Comparison of ENCODE assay signal across 1 cellular context in the genomic region with DNA sequence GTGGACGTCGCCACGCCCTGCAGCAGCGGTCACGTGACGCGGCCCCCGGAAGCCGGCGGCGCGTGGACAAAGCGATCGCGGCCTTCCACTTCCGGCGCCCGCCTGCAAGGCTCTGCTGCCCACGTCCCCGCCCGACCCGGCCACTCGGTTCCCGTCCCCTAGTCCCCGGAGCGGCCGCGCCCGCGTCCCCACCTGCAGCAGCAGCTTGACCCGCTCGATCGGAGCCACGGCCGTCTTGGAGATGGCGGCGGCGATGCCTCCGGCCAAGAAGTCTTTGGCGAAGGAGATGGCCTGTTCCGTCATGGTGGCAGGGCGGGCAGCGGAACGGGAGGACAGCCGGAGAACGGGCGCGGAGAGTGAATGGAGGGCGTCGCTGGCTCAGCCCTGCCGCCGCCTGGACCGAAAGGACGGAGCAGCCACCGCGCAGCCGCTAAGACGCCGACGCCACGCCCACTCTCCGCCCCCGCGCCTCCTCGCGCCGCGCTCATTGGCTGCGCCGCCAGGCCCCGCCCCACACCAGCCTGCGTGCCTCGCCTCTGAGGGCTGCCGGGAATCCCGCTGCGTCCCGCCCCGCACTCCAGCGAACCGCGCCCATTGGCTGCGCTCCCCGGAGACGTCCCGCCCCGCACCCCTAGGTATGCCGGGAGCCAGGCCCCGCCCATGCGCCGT.
TF ChIP-seq lines count a peak whose summit lies in the region.

A gene (minus strand): TSS at position 407 of the 669 bp plus-strand sequence. CDS start 104 bp downstream, at position 303.

TF ChIP-seq in GM12878, 131 proteins besides CTCF, POLR2A, EP300 and RAD21 (continued from another document):
- TF ChIP-seq, protein P1, sequence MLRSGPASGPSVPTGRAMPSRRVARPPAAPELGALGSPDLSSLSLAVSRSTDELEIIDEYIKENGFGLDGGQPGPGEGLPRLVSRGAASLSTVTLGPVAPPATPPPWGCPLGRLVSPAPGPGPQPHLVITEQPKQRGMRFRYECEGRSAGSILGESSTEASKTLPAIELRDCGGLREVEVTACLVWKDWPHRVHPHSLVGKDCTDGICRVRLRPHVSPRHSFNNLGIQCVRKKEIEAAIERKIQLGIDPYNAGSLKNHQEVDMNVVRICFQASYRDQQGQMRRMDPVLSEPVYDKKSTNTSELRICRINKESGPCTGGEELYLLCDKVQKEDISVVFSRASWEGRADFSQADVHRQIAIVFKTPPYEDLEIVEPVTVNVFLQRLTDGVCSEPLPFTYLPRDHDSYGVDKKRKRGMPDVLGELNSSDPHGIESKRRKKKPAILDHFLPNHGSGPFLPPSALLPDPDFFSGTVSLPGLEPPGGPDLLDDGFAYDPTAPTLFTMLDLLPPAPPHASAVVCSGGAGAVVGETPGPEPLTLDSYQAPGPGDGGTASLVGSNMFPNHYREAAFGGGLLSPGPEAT (IDR thresholded peaks at IDR 0.05; ENCODE audit: low read depth): no peak; the same call in 1 of the 2 replicates
- TF ChIP-seq, protein P2, sequence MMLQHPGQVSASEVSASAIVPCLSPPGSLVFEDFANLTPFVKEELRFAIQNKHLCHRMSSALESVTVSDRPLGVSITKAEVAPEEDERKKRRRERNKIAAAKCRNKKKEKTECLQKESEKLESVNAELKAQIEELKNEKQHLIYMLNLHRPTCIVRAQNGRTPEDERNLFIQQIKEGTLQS (IDR thresholded peaks at IDR 0.05; ENCODE audit: borderline replicate concordance, extremely low read depth, low read depth, low read length): peak; percentile 90
- TF ChIP-seq ETV6 (conservative IDR thresholded peaks at IDR 0.05 in 1 of 2, IDR thresholded peaks at IDR 0.05 in 1 of 2; ENCODE audit: borderline replicate concordance in 1 of 2, low read depth in 1 of 2) (0 out of 4 replicates have a peak, but pooled peaks of 1 of the 2 experiments have one; percentile 15), WRNIP1 (IDR thresholded peaks at IDR 0.05; ENCODE audit: borderline replicate concordance, low read depth, low read length) (no peak), ZNF384 (IDR thresholded peaks at IDR 0.05; ENCODE audit: borderline replicate concordance, low read depth, low read length) (no peak)
- TF ChIP-seq, protein P3, sequence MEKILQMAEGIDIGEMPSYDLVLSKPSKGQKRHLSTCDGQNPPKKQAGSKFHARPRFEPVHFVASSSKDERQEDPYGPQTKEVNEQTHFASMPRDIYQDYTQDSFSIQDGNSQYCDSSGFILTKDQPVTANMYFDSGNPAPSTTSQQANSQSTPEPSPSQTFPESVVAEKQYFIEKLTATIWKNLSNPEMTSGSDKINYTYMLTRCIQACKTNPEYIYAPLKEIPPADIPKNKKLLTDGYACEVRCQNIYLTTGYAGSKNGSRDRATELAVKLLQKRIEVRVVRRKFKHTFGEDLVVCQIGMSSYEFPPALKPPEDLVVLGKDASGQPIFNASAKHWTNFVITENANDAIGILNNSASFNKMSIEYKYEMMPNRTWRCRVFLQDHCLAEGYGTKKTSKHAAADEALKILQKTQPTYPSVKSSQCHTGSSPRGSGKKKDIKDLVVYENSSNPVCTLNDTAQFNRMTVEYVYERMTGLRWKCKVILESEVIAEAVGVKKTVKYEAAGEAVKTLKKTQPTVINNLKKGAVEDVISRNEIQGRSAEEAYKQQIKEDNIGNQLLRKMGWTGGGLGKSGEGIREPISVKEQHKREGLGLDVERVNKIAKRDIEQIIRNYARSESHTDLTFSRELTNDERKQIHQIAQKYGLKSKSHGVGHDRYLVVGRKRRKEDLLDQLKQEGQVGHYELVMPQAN (conservative IDR thresholded peaks at IDR 0.05): peak; percentile 99
- TF ChIP-seq, protein P4, sequence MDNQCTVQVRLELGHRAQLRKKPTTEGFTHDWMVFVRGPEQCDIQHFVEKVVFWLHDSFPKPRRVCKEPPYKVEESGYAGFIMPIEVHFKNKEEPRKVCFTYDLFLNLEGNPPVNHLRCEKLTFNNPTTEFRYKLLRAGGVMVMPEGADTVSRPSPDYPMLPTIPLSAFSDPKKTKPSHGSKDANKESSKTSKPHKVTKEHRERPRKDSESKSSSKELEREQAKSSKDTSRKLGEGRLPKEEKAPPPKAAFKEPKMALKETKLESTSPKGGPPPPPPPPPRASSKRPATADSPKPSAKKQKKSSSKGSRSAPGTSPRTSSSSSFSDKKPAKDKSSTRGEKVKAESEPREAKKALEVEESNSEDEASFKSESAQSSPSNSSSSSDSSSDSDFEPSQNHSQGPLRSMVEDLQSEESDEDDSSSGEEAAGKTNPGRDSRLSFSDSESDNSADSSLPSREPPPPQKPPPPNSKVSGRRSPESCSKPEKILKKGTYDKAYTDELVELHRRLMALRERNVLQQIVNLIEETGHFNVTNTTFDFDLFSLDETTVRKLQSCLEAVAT (IDR thresholded peaks at IDR 0.05): peak; percentile 51; the same call in 1 of the 2 replicates
- TF ChIP-seq, protein P5, sequence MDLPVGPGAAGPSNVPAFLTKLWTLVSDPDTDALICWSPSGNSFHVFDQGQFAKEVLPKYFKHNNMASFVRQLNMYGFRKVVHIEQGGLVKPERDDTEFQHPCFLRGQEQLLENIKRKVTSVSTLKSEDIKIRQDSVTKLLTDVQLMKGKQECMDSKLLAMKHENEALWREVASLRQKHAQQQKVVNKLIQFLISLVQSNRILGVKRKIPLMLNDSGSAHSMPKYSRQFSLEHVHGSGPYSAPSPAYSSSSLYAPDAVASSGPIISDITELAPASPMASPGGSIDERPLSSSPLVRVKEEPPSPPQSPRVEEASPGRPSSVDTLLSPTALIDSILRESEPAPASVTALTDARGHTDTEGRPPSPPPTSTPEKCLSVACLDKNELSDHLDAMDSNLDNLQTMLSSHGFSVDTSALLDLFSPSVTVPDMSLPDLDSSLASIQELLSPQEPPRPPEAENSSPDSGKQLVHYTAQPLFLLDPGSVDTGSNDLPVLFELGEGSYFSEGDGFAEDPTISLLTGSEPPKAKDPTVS (IDR thresholded peaks at IDR 0.05; ENCODE audit: low read depth, low read length): no peak
- TF ChIP-seq, protein P6, sequence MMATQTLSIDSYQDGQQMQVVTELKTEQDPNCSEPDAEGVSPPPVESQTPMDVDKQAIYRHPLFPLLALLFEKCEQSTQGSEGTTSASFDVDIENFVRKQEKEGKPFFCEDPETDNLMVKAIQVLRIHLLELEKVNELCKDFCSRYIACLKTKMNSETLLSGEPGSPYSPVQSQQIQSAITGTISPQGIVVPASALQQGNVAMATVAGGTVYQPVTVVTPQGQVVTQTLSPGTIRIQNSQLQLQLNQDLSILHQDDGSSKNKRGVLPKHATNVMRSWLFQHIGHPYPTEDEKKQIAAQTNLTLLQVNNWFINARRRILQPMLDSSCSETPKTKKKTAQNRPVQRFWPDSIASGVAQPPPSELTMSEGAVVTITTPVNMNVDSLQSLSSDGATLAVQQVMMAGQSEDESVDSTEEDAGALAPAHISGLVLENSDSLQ (IDR thresholded peaks at IDR 0.05): no peak; the same call in 1 of the 2 replicates
